1 cellular context compared by ENCODE assay signal in the genomic region with DNA sequence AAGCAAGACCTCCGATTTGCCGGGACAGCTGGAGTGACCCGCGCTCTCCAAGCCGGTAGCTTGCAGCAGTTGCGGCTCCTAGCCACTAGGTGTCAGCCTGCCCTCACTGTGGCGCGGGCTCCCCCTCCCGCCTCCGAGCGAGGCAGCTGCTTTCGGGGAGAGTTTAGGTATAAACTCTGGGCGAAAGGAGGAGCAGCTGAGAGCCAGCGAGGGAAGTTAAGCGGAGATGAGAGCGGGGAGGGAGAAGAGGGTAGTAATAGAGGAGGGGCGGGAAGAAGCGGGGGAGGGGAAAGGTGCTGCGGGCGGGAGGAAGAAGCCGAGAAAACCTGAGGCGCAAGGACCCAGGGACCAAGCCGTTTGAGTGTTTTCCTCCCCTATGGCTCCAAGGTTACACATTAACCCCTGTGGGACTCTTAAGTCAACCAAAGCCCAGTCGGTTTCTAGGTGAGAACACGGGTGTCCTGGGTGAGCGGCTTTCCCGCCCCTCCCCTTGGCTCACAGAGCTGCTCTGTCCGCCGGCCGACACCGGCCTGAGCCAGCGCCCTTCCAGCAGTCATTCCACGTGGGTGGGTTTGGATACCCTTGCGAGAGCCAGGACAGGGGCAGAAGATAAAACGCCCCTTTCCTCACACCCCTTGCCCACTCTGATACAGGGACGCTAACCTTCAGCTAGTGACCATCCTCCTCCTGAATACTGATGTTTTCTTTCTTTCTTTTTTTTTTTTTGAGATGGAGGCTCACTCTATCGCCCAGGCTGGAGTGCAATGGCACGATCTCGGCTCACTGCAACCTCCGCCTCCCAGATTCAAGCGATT.
TF ChIP-seq lines count a peak whose summit lies in the region.

No MANE protein-coding gene starts in this region.

TF ChIP-seq in GM12878, 131 proteins besides CTCF, POLR2A, EP300 and RAD21 (continued from another document):
- TF ChIP-seq, protein P1, sequence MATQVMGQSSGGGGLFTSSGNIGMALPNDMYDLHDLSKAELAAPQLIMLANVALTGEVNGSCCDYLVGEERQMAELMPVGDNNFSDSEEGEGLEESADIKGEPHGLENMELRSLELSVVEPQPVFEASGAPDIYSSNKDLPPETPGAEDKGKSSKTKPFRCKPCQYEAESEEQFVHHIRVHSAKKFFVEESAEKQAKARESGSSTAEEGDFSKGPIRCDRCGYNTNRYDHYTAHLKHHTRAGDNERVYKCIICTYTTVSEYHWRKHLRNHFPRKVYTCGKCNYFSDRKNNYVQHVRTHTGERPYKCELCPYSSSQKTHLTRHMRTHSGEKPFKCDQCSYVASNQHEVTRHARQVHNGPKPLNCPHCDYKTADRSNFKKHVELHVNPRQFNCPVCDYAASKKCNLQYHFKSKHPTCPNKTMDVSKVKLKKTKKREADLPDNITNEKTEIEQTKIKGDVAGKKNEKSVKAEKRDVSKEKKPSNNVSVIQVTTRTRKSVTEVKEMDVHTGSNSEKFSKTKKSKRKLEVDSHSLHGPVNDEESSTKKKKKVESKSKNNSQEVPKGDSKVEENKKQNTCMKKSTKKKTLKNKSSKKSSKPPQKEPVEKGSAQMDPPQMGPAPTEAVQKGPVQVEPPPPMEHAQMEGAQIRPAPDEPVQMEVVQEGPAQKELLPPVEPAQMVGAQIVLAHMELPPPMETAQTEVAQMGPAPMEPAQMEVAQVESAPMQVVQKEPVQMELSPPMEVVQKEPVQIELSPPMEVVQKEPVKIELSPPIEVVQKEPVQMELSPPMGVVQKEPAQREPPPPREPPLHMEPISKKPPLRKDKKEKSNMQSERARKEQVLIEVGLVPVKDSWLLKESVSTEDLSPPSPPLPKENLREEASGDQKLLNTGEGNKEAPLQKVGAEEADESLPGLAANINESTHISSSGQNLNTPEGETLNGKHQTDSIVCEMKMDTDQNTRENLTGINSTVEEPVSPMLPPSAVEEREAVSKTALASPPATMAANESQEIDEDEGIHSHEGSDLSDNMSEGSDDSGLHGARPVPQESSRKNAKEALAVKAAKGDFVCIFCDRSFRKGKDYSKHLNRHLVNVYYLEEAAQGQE (IDR thresholded peaks at IDR 0.05; ENCODE audit: low read depth, low read length) = no peak
- TF ChIP-seq TAF1 (IDR thresholded peaks at IDR 0.05; ENCODE audit: borderline replicate concordance, low read depth, low read length) (peak; percentile 54; the same call in 1 of the 2 replicates), TCF3 (IDR thresholded peaks at IDR 0.05; ENCODE audit: borderline replicate concordance, insufficient read depth, low read depth, low read length) (peak; percentile 75), NBN (IDR thresholded peaks at IDR 0.05) (peak; percentile 97), SREBF1 (IDR thresholded peaks at IDR 0.05; ENCODE audit: low read length) (peak; percentile 18; the same call in 1 of the 2 replicates), CEBPZ (IDR thresholded peaks at IDR 0.05; ENCODE audit: low read depth, low read length) (no peak), EGR1 (IDR thresholded peaks at IDR 0.05; ENCODE audit: borderline replicate concordance in 1 of 2, low read depth in 2 of 2, low read length in 2 of 2) (peak in 1 of 2 experiments; percentile 49; a peak in 1 of 3 replicates), ZNF592 (IDR thresholded peaks at IDR 0.05) (no peak), CHD1 (IDR thresholded peaks at IDR 0.05; ENCODE audit: low read depth, low read length) (0 out of 2 replicates have a peak, but pooled peaks have one; percentile 48), CHD2 (IDR thresholded peaks at IDR 0.05; ENCODE audit: borderline replicate concordance, low read depth, low read length) (peak; percentile 80; the same call in 1 of the 2 replicates), PAX5 (IDR thresholded peaks at IDR 0.05; ENCODE audit: borderline replicate concordance, low read depth, low read length) (peak; percentile 48; the same call in 1 of the 2 replicates), RCOR1 (conservative IDR thresholded peaks at IDR 0.05; ENCODE audit: low read depth, low read length) (no peak), STAT1 (conservative IDR thresholded peaks at IDR 0.05) (no peak), JUND (IDR thresholded peaks at IDR 0.05; ENCODE audit: low read depth, low read length) (peak; percentile 55; the same call in 1 of the 2 replicates), SUZ12 (IDR thresholded peaks at IDR 0.05; ENCODE audit: unreplicated experiment) (no peak), POU2F2 (IDR thresholded peaks at IDR 0.05; ENCODE audit: borderline replicate concordance, low read depth, low read length) (peak; percentile 22; the same call in 2 of the 3 replicates)
- TF ChIP-seq, protein P2, sequence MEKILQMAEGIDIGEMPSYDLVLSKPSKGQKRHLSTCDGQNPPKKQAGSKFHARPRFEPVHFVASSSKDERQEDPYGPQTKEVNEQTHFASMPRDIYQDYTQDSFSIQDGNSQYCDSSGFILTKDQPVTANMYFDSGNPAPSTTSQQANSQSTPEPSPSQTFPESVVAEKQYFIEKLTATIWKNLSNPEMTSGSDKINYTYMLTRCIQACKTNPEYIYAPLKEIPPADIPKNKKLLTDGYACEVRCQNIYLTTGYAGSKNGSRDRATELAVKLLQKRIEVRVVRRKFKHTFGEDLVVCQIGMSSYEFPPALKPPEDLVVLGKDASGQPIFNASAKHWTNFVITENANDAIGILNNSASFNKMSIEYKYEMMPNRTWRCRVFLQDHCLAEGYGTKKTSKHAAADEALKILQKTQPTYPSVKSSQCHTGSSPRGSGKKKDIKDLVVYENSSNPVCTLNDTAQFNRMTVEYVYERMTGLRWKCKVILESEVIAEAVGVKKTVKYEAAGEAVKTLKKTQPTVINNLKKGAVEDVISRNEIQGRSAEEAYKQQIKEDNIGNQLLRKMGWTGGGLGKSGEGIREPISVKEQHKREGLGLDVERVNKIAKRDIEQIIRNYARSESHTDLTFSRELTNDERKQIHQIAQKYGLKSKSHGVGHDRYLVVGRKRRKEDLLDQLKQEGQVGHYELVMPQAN (conservative IDR thresholded peaks at IDR 0.05) = 0 out of 2 replicates have a peak, but pooled peaks have one; percentile 11
- TF ChIP-seq, protein P3, sequence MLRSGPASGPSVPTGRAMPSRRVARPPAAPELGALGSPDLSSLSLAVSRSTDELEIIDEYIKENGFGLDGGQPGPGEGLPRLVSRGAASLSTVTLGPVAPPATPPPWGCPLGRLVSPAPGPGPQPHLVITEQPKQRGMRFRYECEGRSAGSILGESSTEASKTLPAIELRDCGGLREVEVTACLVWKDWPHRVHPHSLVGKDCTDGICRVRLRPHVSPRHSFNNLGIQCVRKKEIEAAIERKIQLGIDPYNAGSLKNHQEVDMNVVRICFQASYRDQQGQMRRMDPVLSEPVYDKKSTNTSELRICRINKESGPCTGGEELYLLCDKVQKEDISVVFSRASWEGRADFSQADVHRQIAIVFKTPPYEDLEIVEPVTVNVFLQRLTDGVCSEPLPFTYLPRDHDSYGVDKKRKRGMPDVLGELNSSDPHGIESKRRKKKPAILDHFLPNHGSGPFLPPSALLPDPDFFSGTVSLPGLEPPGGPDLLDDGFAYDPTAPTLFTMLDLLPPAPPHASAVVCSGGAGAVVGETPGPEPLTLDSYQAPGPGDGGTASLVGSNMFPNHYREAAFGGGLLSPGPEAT (IDR thresholded peaks at IDR 0.05; ENCODE audit: low read depth) = peak; percentile 95
